ENCODE assay signal across 9 cellular contexts in genomic region chr17:68613739-68614298, GRCh38. TPM values are rescaled to one million over a fixed set of nuclear protein-coding genes. Genes with fewer than 3 reads are reported as not detected.
DNase-seq lines count a peak whose midpoint lies in the region; ATAC-seq and TF ChIP-seq lines count a peak whose summit lies in the region.
"Had no signal": no experiment of that assay in that cellular context is flagged by ENCODE, and none has a peak within 500 bp of the region (broad histone marks: within the 10 kb centered on the region; RNA-seq: fewer than 3 reads in every experiment).

No MANE protein-coding gene starts in this region.

- ATAC-seq in natural killer cell treated with Interleukin-12 subunit alpha and Interleukin-12 subunit beta and Interleukin-15 and Interleukin-18, amount 100 ng/mL, for 72 hours, result peak; percentile 48 to 64

- H3K4me3 ChIP-seq in Karpas-422 (ENCODE audit: low read length), result no peak overlapping the region
- no peak overlapping the region for H3K4me3 ChIP-seq in epithelial cell of proximal tubule (ENCODE audit: low read depth, low read length)
- H3K4me3 ChIP-seq in sigmoid colon, result no peak overlapping the region

- no peaks in the 10 kb centered on the region for H3K9me2 ChIP-seq in Karpas-422 (replicated peaks; ENCODE audit: insufficient read depth, low read length)

- H3K27ac ChIP-seq in Karpas-422 (ENCODE audit: low read length) (no peak overlapping the region), sigmoid colon (no peak overlapping the region)

- no peak overlapping the region for H3K4me3 Mint-ChIP-seq in natural killer cell treated with Interleukin-12 subunit alpha and Interleukin-12 subunit beta and Interleukin-15 and Interleukin-18, amount 100 ng/mL, for 72 hours
- H3K4me3 Mint-ChIP-seq: activated naive CD8-positive, alpha-beta T cell had no signal

- peaks cover 3% of the 10 kb centered on the region for H3K9me3 Mint-ChIP-seq in natural killer cell treated with Interleukin-12 subunit alpha and Interleukin-12 subunit beta and Interleukin-15 and Interleukin-18, amount 100 ng/mL, for 72 hours

- H3K9ac ChIP-seq in Karpas-422 (ENCODE audit: low read length), result no peak overlapping the region

- TF ChIP-seq POLR2A in sigmoid colon (IDR thresholded peaks at IDR 0.05), result no peak

- H3K36me3 ChIP-seq in Karpas-422 (ENCODE audit: insufficient read depth, low read length) (no peaks in the 10 kb centered on the region), sigmoid colon (no peaks in the 10 kb centered on the region)

- H3K27ac Mint-ChIP-seq in natural killer cell treated with Interleukin-12 subunit alpha and Interleukin-12 subunit beta and Interleukin-15 and Interleukin-18, amount 100 ng/mL, for 72 hours, result no peak overlapping the region
- H3K27ac Mint-ChIP-seq: activated naive CD8-positive, alpha-beta T cell had no signal

- H3K27me3 ChIP-seq in Karpas-422 (ENCODE audit: low read length), result no peaks in the 10 kb centered on the region; the same call in 1 of the 2 replicates
- no peaks in the 10 kb centered on the region for H3K27me3 ChIP-seq in sigmoid colon

- intact Hi-C loops in sigmoid colon (cut with DNase I), result no loop called here

- peak; percentile 41 for DNase-seq in activated CD4-positive, alpha-beta T cell treated with anti-CD3 and anti-CD28 coated beads for 48 hours
- no peak for DNase-seq in activated CD4-positive, alpha-beta T cell treated with anti-CD3 and anti-CD28 coated beads, Interleukin-2, amount 50 U/mL, for 4 hours
- DNase-seq in Karpas-422, result peak; percentile 95
- DNase-seq in RKO (ENCODE audit: low spot score), result peak; percentile 55
- no peak for DNase-seq in epithelial cell of proximal tubule (ENCODE audit: low read depth)
- no peak for DNase-seq in natural killer cell treated with Interleukin-12 subunit alpha and Interleukin-12 subunit beta and Interleukin-15 and Interleukin-18, amount 100 ng/mL, for 72 hours (ENCODE audit: low spot score)
- no peak for DNase-seq in sigmoid colon
- DNase-seq in HPDE6-E6E7 (ENCODE audit: extremely low spot score), result no peak

- peaks cover 3% of the 10 kb centered on the region for H3K4me1 ChIP-seq in Karpas-422 (ENCODE audit: low read length)
- H3K4me1 ChIP-seq in sigmoid colon, result no peaks in the 10 kb centered on the region

- no peaks in the 10 kb centered on the region for H3K36me3 Mint-ChIP-seq in natural killer cell treated with Interleukin-12 subunit alpha and Interleukin-12 subunit beta and Interleukin-15 and Interleukin-18, amount 100 ng/mL, for 72 hours
- H3K36me3 Mint-ChIP-seq: activated naive CD8-positive, alpha-beta T cell had no signal

- peaks cover 9% of the 10 kb centered on the region for H3K9me3 ChIP-seq in Karpas-422 (ENCODE audit: low read length)
- peaks cover 0 to 7% (median 5%) of the 10 kb centered on the region in 4 donors for H3K9me3 ChIP-seq in sigmoid colon

- H2AFZ ChIP-seq in Karpas-422 (ENCODE audit: low read length), result peak overlapping the region; percentile 48; the same call in 1 of the 2 replicates

- H4K20me1 ChIP-seq in Karpas-422 (ENCODE audit: insufficient read depth, low read depth, low read length), result no peaks in the 10 kb centered on the region

- H3K79me2 ChIP-seq in Karpas-422 (ENCODE audit: low read length), result no peaks in the 10 kb centered on the region

- no peak overlapping the region for H3K4me2 ChIP-seq in Karpas-422 (ENCODE audit: low read depth, low read length, poor library complexity, severe bottlenecking)

- peaks cover 16 to 20% of the 10 kb centered on the region in 2 donors for H3K27me3 Mint-ChIP-seq in natural killer cell treated with Interleukin-12 subunit alpha and Interleukin-12 subunit beta and Interleukin-15 and Interleukin-18, amount 100 ng/mL, for 72 hours

- 51 to 60% methylated on average over 5 of the region's 5 CpGs for WGBS in sigmoid colon, 2 donors

- TF ChIP-seq EP300 in sigmoid colon (IDR thresholded peaks at IDR 0.05), result no peak

- H3K4me1 Mint-ChIP-seq in natural killer cell treated with Interleukin-12 subunit alpha and Interleukin-12 subunit beta and Interleukin-15 and Interleukin-18, amount 100 ng/mL, for 72 hours (ENCODE audit: low read depth in 2 of 2), result peaks cover 0 to 3% of the 10 kb centered on the region in 2 donors

- TF ChIP-seq CTCF in epithelial cell of proximal tubule (conservative IDR thresholded peaks at IDR 0.05; ENCODE audit: low read depth, low read length) (peak; percentile 77), sigmoid colon (IDR thresholded peaks at IDR 0.05) (peak in 1 of 4 experiments; percentile 10)

RNA-seq across cellular contexts. Expression of gene FAM20A, which starts 12.7 kb away (rescaled TPM):
- total RNA-seq in Karpas-422 (2014; rRNA removed; shearing (Covaris generic); ENCODE audit: low replicate concordance), result not detected in 2 replicates
- total RNA-seq in epithelial cell of proximal tubule (not detected in 2 replicates), sigmoid colon (1 to 10 TPM; 3.9 to 10.0 (median 5.9) TPM)
- not detected for total RNA-seq in natural killer cell treated with Interleukin-12 subunit alpha and Interleukin-12 subunit beta and Interleukin-15 and Interleukin-18, amount 100 ng/mL, for 72 hours
- polyA plus RNA-seq in sigmoid colon, result 1 to 10 TPM in 2 of 3 donors, under 1 TPM in 1; 0.46 to 7.3 (median 3.0) TPM

Comparison
In these comparisons a context has a peak if more than half of its experiments do, and no peak if none do; other contexts are left out.
1. DNase-seq: peak in activated CD4-positive, alpha-beta T cell treated with anti-CD3 and anti-CD28 coated beads for 48 hours (single experiment), Karpas-422 (single experiment) and RKO (single experiment); none in activated CD4-positive, alpha-beta T cell treated with anti-CD3 and anti-CD28 coated beads, Interleukin-2, amount 50 U/mL, for 4 hours (0 of 2), epithelial cell of proximal tubule (single experiment), natural killer cell treated with Interleukin-12 subunit alpha and Interleukin-12 subunit beta and Interleukin-15 and Interleukin-18, amount 100 ng/mL, for 72 hours (single experiment), sigmoid colon (single experiment) and HPDE6-E6E7 (single experiment).